ENCODE assay signal across 26 cellular contexts in genomic region chr18:37754141-37754540, GRCh38.
"Had no signal": no experiment of that assay in that cellular context is flagged by ENCODE, and none has a peak within 500 bp of the region (broad histone marks: within the 10 kb centered on the region; RNA-seq: fewer than 3 reads in every experiment).

No MANE protein-coding gene starts in this region.

- FAIRE-seq: colon, islet of Langerhans, urothelium cell line had no signal

- H3K27me3 ChIP-seq: esophagus muscularis mucosa, neural progenitor cell, stomach, tibial artery had no signal

- H3K36me3 ChIP-seq: esophagus muscularis mucosa, heart right ventricle, neural progenitor cell, stomach, tibial artery had no signal

- H3K4me3 ChIP-seq: dorsolateral prefrontal cortex, esophagus muscularis mucosa, heart right ventricle, neural progenitor cell, smooth muscle cell, stomach, tibial artery had no signal

- H3K9me3 ChIP-seq: esophagus muscularis mucosa, heart right ventricle, stomach, tibial artery had no signal

- DNase-seq: dorsolateral prefrontal cortex; effector CD4-positive, alpha-beta T cell; endodermal cell; foreskin melanocyte; glutamatergic neuron; heart right ventricle; hippocampal formation; kidney glomerular epithelial cell; mesenchymal stem cell; midbrain; naive thymus-derived CD4-positive, alpha-beta T cell; stimulated activated CD4-positive, alpha-beta T cell treated with anti-CD3 and anti-CD28 coated beads, Interleukin-12 subunit alpha, Interleukin-12 subunit beta, amount 100 ng/mL, for 4 hours; stimulated activated CD4-positive, alpha-beta T cell treated with anti-CD3 and anti-CD28 coated beads, Interleukin-1b, Interleukin-23, amount 100 ng/mL, for 48 hours; stimulated activated CD4-positive, alpha-beta T cell treated with anti-CD3 and anti-CD28 coated beads, Interleukin-4, amount 100 ng/mL, for 24 hours; stimulated activated naive CD4-positive, alpha-beta T cell treated with Interleukin-2 at 50 U/mL for 16 hours; stomach; tibial artery had no signal

- H3K27ac ChIP-seq: dorsolateral prefrontal cortex, esophagus muscularis mucosa, heart right ventricle, neural progenitor cell, parathyroid adenoma, stomach, tibial artery had no signal

- H3K4me1 ChIP-seq: esophagus muscularis mucosa, heart right ventricle, neural progenitor cell, parathyroid adenoma, stomach, tibial artery had no signal

- ATAC-seq: heart right ventricle; naive thymus-derived CD4-positive, alpha-beta T cell; sciatic nerve; stimulated activated effector memory CD8-positive, alpha-beta T cell treated with anti-CD3 and anti-CD28 coated beads, Interleukin-12 subunit alpha, Interleukin-12 subunit beta, amount 100 ng/mL, for 72 hours had no signal
